Comparison of ENCODE assay signal across 23 cellular contexts in the genomic region with DNA sequence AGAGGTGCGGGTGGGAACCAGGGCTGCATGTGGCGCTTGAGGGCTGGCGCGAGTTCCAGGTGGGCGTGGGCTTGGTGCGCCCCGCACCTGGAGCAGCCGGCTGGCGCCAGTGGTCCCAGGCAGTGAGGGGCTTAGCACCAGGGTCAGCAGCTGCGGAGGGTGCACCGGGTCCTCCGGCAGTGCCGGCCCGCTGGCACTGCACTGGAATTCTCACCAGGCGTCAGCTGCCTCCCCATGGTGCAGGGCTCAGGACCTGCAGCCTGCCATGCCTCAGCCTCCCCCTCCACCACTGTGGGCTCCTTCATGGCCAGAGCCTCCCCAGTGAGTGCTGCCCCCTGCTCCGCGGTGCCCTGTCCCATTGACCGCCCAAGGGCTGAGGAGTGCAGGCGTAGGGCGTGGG.
"Had no signal": no experiment of that assay in that cellular context is flagged by ENCODE, and none has a peak within 500 bp of the region (broad histone marks: within the 10 kb centered on the region; RNA-seq: fewer than 3 reads in every experiment).

No MANE protein-coding gene starts in this region.

- H3K9me3 ChIP-seq: colonic mucosa, lower lobe of right lung, prostate gland, testis had no signal

- H3K27ac ChIP-seq: colonic mucosa, esophagus muscularis mucosa, foreskin keratinocyte, heart right ventricle, lower lobe of right lung, parathyroid adenoma, prostate gland, testis, tibial artery had no signal

- H3K36me3 ChIP-seq: colonic mucosa, esophagus muscularis mucosa, heart right ventricle, lower lobe of right lung, prostate gland, tibial artery had no signal

- DNase-seq: central memory CD4-positive, alpha-beta T cell; colonic mucosa; dermis blood vessel endothelial cell; effector memory CD4-positive, alpha-beta T cell; foreskin keratinocyte; glutamatergic neuron; heart right ventricle; hippocampal formation; left ventricle myocardium superior; lower lobe of right lung; naive B cell; small intestine; stimulated activated CD4-positive, alpha-beta T cell treated with anti-CD3 and anti-CD28 coated beads, Interleukin-15, amount 100 ng/mL, for 24 hours; stimulated activated CD4-positive, alpha-beta T cell treated with anti-CD3 and anti-CD28 coated beads, Interleukin-2, amount 100 ng/mL, for 48 hours; stimulated activated naive CD4-positive, alpha-beta T cell; substantia nigra; testis; tibial artery had no signal

- ATAC-seq: foreskin keratinocyte, heart right ventricle, left ventricle myocardium superior, mucosa of descending colon, right cardiac atrium had no signal

- H3K4me1 ChIP-seq: colonic mucosa, esophagus muscularis mucosa, foreskin keratinocyte, heart right ventricle, lower lobe of right lung, parathyroid adenoma, prostate gland, testis, tibial artery had no signal

- H3K27me3 ChIP-seq: colonic mucosa, esophagus muscularis mucosa, foreskin keratinocyte, heart right ventricle, testis, tibial artery had no signal

- H3K4me3 ChIP-seq: colonic mucosa, esophagus muscularis mucosa, heart right ventricle, lower lobe of right lung, mucosa of descending colon, prostate gland, testis, tibial artery had no signal
